ENCODE assay signal across 9 cellular contexts in genomic region chr15:72062319-72062718, GRCh38.
"Had no signal": no experiment of that assay in that cellular context is flagged by ENCODE, and none has a peak within 500 bp of the region (broad histone marks: within the 10 kb centered on the region; RNA-seq: fewer than 3 reads in every experiment).

No MANE protein-coding gene starts in this region.

- ATAC-seq: HCT116 had no signal

- H3K36me3 ChIP-seq: HAP-1 had no signal

- H2AFZ ChIP-seq: GM23248 had no signal

- H3K4me3 ChIP-seq: GM23248, HAP-1 had no signal

- DNase-seq: GM23248, GOT3, H7, IMR-90, KBM-7 had no signal

- H3K4me2 ChIP-seq: KMS-11 had no signal

- H3K27ac ChIP-seq: GM23248, HL-60, KMS-11 had no signal

- H3K9ac ChIP-seq: GM23248, KMS-11 had no signal
